ENCODE assay signal across 24 cellular contexts in genomic region chr2:23631391-23631790, GRCh38.
"Had no signal": no experiment of that assay in that cellular context is flagged by ENCODE, and none has a peak within 500 bp of the region (broad histone marks: within the 10 kb centered on the region; RNA-seq: fewer than 3 reads in every experiment).

No MANE protein-coding gene starts in this region.

- H3K27me3 Mint-ChIP-seq: IgD-negative memory B cell had no signal

- H3K4me3 ChIP-seq: K562, SJSA1 had no signal

- H3K4me1 ChIP-seq: SJSA1 had no signal

- DNase-seq: Kasumi-1, MM.1S, NCI-H1092 treated with DMSO at 0.1 percent for 48 hours, NCI-H1436, NCI-H187, NCI-H2029, NCI-H2081 treated with DMSO at 0.1 percent for 48 hours, NCI-H2171, NCI-H226, NCI-H446, NCI-H510A, NCI-H524 treated with DMSO at 0.1 percent for 48 hours, NCI-H69, NCI-H774, PC-3, SIG-M5 had no signal

- H3K9me3 Mint-ChIP-seq: IgD-negative memory B cell had no signal

- ATAC-seq: K562, Panc1, PC-3, Right ventricle myocardium inferior had no signal

- H3K27ac ChIP-seq: HL-60, KMS-11, SJSA1 had no signal

- H3K4me2 ChIP-seq: KMS-11, SK-N-SH had no signal

- H3K4me3 Mint-ChIP-seq: IgD-negative memory B cell had no signal

- H3K27ac Mint-ChIP-seq: IgD-negative memory B cell had no signal

- H3K9me3 ChIP-seq: SJSA1, SK-N-SH had no signal

- H3K27me3 ChIP-seq: SJSA1 had no signal

- H3K36me3 ChIP-seq: SJSA1 had no signal
